33 cellular contexts compared by ENCODE assay signal in the genomic region with DNA sequence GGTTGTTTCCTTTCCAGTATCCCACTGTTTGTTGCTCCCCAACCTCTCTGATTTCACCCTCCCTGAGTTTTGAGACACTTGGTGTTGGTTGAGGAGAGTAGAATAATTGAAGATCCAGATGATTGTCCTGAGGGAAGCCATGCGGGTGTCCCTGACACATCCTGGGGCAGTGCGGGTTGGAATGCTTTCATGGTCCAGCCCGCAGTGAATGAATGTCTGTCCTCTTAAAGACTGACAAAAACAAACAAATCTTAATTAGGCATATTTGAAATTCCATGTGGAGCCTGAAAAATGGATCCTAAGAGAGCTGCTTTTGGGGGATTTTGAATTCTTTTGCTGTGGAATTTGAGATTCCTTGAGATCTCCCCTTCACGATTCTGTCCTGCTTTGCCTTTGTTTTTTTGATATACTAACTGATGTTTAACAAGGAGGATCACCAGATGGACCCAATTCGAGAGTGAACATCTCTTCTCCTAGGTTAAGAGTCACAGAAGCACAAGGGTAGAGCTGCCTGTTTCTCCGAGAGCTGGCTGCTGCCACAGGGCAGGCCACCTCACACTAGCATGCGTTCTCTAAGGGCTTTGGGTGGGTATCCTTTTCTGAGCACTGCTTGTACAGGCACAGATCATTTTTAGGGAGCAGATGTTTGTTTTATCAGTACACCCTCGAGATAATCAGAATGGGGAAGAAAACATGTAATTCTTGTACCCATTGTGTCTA. TPM values are rescaled to one million over a fixed set of nuclear protein-coding genes. Genes with fewer than 3 reads are reported as not detected.
DNase-seq lines count a peak whose midpoint lies in the region; ATAC-seq, FAIRE-seq and TF ChIP-seq lines count a peak whose summit lies in the region.
"Had no signal": no experiment of that assay in that cellular context is flagged by ENCODE, and none has a peak within 500 bp of the region (broad histone marks: within the 10 kb centered on the region; RNA-seq: fewer than 3 reads in every experiment).

No MANE protein-coding gene starts in this region.

- H3K9ac ChIP-seq in HUES64 (ENCODE audit: low read depth, low read length) = peak overlapping the region; percentile 2; the same call in 1 of the 2 replicates
- H3K9ac ChIP-seq in mesendoderm (ENCODE audit: low read length) = no peak overlapping the region
- H3K9ac ChIP-seq: BLaER1 had no signal

- no peak overlapping the region for H3K4me3 ChIP-seq in HUES64 (ENCODE audit: low read length)
- no peak overlapping the region for H3K4me3 ChIP-seq in mesendoderm (ENCODE audit: low read length)
- no peak overlapping the region for H3K4me3 ChIP-seq in vagina
- H3K4me3 ChIP-seq in pancreas = no peak overlapping the region
- H3K4me3 ChIP-seq: BLaER1, breast epithelium, right lobe of liver, stomach, thyroid gland had no signal

- H3K18ac ChIP-seq in mesendoderm (ENCODE audit: low read length) = no peak overlapping the region

- no peaks in the 10 kb centered on the region for H3K27me3 ChIP-seq in HUES64 (ENCODE audit: insufficient read depth, low read length)
- no peaks in the 10 kb centered on the region for H3K27me3 ChIP-seq in mesendoderm (ENCODE audit: insufficient read depth, low read length, poor library complexity)
- H3K27me3 ChIP-seq in vagina = no peaks in the 10 kb centered on the region
- no peaks in the 10 kb centered on the region for H3K27me3 ChIP-seq in pancreas
- H3K27me3 ChIP-seq: BLaER1, breast epithelium, right lobe of liver, stomach, thyroid gland had no signal

- no peak for TF ChIP-seq CTCF in vagina (IDR thresholded peaks at IDR 0.05)
- no peak for TF ChIP-seq CTCF in pancreas (IDR thresholded peaks at IDR 0.05)

- no peak overlapping the region for H3K23ac ChIP-seq in mesendoderm (ENCODE audit: low read length)

- intact Hi-C loops in vagina (cut with DNase I) = no loop called here
- intact Hi-C loops in pancreas (cut with DNase I) = loop anchor here in 1 of 3 donors (10.0 kb wide), 1 partner anchor 431 kb away; no protein-coding TSS in a partner anchor

- POLR2A ChIA-PET in activated CD4-positive, alpha-beta T cell treated with anti-CD3 and anti-CD28 coated beads, Interleukin-2, amount 10 ng/mL, durations not matched to agents 7 days and 5 days (lab: Charles Lee) = no interaction called here

- CTCF ChIA-PET in activated CD4-positive, alpha-beta T cell treated with anti-CD3 and anti-CD28 coated beads, Interleukin-2, amount 10 ng/mL, durations not matched to agents 7 days and 5 days (lab: Charles Lee) = interaction anchor here (0.6 to 1.5 kb wide), 4 partner anchors 10 to 71 kb away, joined by 3 read pairs; no protein-coding TSS in a partner anchor

- H3K9me3 ChIP-seq in HUES64 (ENCODE audit: insufficient read depth, low read depth, low read length) (no peaks in the 10 kb centered on the region), vagina (no peaks in the 10 kb centered on the region), pancreas (no peaks in the 10 kb centered on the region)
- H3K9me3 ChIP-seq: BLaER1, breast epithelium, right lobe of liver, stomach, thyroid gland had no signal

- FAIRE-seq in pancreas (lab: Jason Lieb, UNC) = no peak

- no peaks in the 10 kb centered on the region for H3K79me1 ChIP-seq in mesendoderm (ENCODE audit: low read length)

- no peak overlapping the region for H2BK5ac ChIP-seq in mesendoderm (ENCODE audit: low read length)

- no peak overlapping the region for H3K4me3 Mint-ChIP-seq in activated CD4-positive, alpha-beta T cell treated with anti-CD3 and anti-CD28 coated beads, Interleukin-2, amount 10 ng/mL, durations not matched to agents 7 days and 5 days
- H3K4me3 Mint-ChIP-seq: activated T-helper 17 cell treated with anti-CD3 and anti-CD28 coated beads, Interleukin-2, amount 50 U/mL, for 72 hours; immature natural killer cell; memory B cell had no signal

- no peak for ATAC-seq in pancreas
- ATAC-seq: activated T-helper 17 cell treated with anti-CD3 and anti-CD28 coated beads, Interleukin-2, amount 50 U/mL, for 72 hours had no signal

- TF ChIP-seq POLR2A in vagina (IDR thresholded peaks at IDR 0.05) = no peak

- H4K5ac ChIP-seq in mesendoderm (ENCODE audit: low read length) = no peak overlapping the region

- no peak overlapping the region for H2BK120ac ChIP-seq in mesendoderm (ENCODE audit: low read depth, low read length)

- no peak overlapping the region for H3K27ac Mint-ChIP-seq in activated CD4-positive, alpha-beta T cell treated with anti-CD3 and anti-CD28 coated beads, Interleukin-2, amount 10 ng/mL, durations not matched to agents 7 days and 5 days
- H3K27ac Mint-ChIP-seq: activated T-helper 17 cell treated with anti-CD3 and anti-CD28 coated beads, Interleukin-2, amount 50 U/mL, for 72 hours; immature natural killer cell; memory B cell; progenitor cell of endocrine pancreas had no signal

- peaks cover 2% of the 10 kb centered on the region for H3K4me1 Mint-ChIP-seq in activated CD4-positive, alpha-beta T cell treated with anti-CD3 and anti-CD28 coated beads, Interleukin-2, amount 10 ng/mL, durations not matched to agents 7 days and 5 days
- H3K4me1 Mint-ChIP-seq: activated T-helper 17 cell treated with anti-CD3 and anti-CD28 coated beads, Interleukin-2, amount 50 U/mL, for 72 hours; immature natural killer cell; memory B cell had no signal

- H3K36me3 ChIP-seq in HUES64 (ENCODE audit: insufficient read depth, low read length) (peaks cover 28% of the 10 kb centered on the region), mesendoderm (ENCODE audit: control insufficient read depth, insufficient read depth, low read length) (no peaks in the 10 kb centered on the region), vagina (no peaks in the 10 kb centered on the region), pancreas (no peaks in the 10 kb centered on the region)
- H3K36me3 ChIP-seq: breast epithelium, right lobe of liver, stomach, thyroid gland had no signal

- peak; percentile 52 for DNase-seq in astrocyte of the hippocampus (ENCODE audit: low read depth, low spot score)
- peak; percentile 70 for DNase-seq in mesendoderm
- no peak for DNase-seq in vagina (ENCODE audit: extremely low spot score in 2 of 2)
- DNase-seq in activated CD4-positive, alpha-beta T cell treated with anti-CD3 and anti-CD28 coated beads, Interleukin-2, amount 10 ng/mL, durations not matched to agents 7 days and 5 days = no peak
- no peak for DNase-seq in SHP77 treated with DMSO at 0.1 percent for 48 hours (lab: John Stamatoyannopoulos, UW)
- no peak for DNase-seq in pancreas
- DNase-seq: activated naive CD4-positive, alpha-beta T cell treated with anti-CD3 and anti-CD28 coated beads, Interleukin-2, amount 50 U/mL, for 16 hours; amniotic stem cell; COR-L47; DMS53; effector CD4-positive, alpha-beta T cell; GDM1; hippocampal formation; immature natural killer cell; IMR-90; NCI-H1048; NCI-H1694; NCI-H82; right lobe of liver; stimulated activated CD4-positive, alpha-beta T cell treated with anti-CD3 and anti-CD28 coated beads, Interleukin-12 subunit alpha, Interleukin-12 subunit beta, amount 100 ng/mL, for 4 hours; stimulated activated CD4-positive, alpha-beta T cell treated with anti-CD3 and anti-CD28 coated beads, Interleukin-2, amount 100 ng/mL, for 48 hours; stomach; thyroid gland had no signal

- no peak overlapping the region for H2BK15ac ChIP-seq in mesendoderm (replicated peaks; ENCODE audit: low read depth)

- no peak overlapping the region for H3K4me2 ChIP-seq in mesendoderm (ENCODE audit: low read length)
- H3K4me2 ChIP-seq: BLaER1 had no signal

- H3K9me3 Mint-ChIP-seq in activated CD4-positive, alpha-beta T cell treated with anti-CD3 and anti-CD28 coated beads, Interleukin-2, amount 10 ng/mL, durations not matched to agents 7 days and 5 days = no peaks in the 10 kb centered on the region
- H3K9me3 Mint-ChIP-seq: activated T-helper 17 cell treated with anti-CD3 and anti-CD28 coated beads, Interleukin-2, amount 50 U/mL, for 72 hours; immature natural killer cell; memory B cell had no signal

- H4K8ac ChIP-seq in mesendoderm (ENCODE audit: low read depth, low read length) = no peak overlapping the region

- H3K56ac ChIP-seq in mesendoderm (ENCODE audit: low read length) = peak overlapping the region; percentile 17

- H3K4me1 ChIP-seq in HUES64 (ENCODE audit: insufficient read depth, low read length) = peaks cover 18% of the 10 kb centered on the region
- no peaks in the 10 kb centered on the region for H3K4me1 ChIP-seq in mesendoderm (ENCODE audit: control insufficient read depth, low read depth, low read length)
- H3K4me1 ChIP-seq in vagina = no peaks in the 10 kb centered on the region
- H3K4me1 ChIP-seq in pancreas = no peaks in the 10 kb centered on the region
- H3K4me1 ChIP-seq: BLaER1, breast epithelium, right lobe of liver, thyroid gland had no signal

- no peak overlapping the region for H2AK5ac ChIP-seq in mesendoderm (ENCODE audit: low read length)

- no peak overlapping the region for H3K4ac ChIP-seq in mesendoderm (ENCODE audit: low read depth, low read length)

- peak overlapping the region; percentile 54 for H3K27ac ChIP-seq in HUES64 (ENCODE audit: low read depth, low read length)
- peak overlapping the region; percentile 64 for H3K27ac ChIP-seq in mesendoderm (ENCODE audit: low read depth, low read length)
- H3K27ac ChIP-seq in vagina = peak overlapping the region; percentile 5
- no peak overlapping the region for H3K27ac ChIP-seq in pancreas
- H3K27ac ChIP-seq: BLaER1, breast epithelium, right lobe of liver, stomach, thyroid gland had no signal

- H3K36me3 Mint-ChIP-seq in activated CD4-positive, alpha-beta T cell treated with anti-CD3 and anti-CD28 coated beads, Interleukin-2, amount 10 ng/mL, durations not matched to agents 7 days and 5 days (ENCODE audit: low read depth) = no peaks in the 10 kb centered on the region
- H3K36me3 Mint-ChIP-seq: immature natural killer cell, memory B cell had no signal

- peaks cover 6% of the 10 kb centered on the region for H3K27me3 Mint-ChIP-seq in activated CD4-positive, alpha-beta T cell treated with anti-CD3 and anti-CD28 coated beads, Interleukin-2, amount 10 ng/mL, durations not matched to agents 7 days and 5 days
- H3K27me3 Mint-ChIP-seq: activated T-helper 17 cell treated with anti-CD3 and anti-CD28 coated beads, Interleukin-2, amount 50 U/mL, for 72 hours; progenitor cell of endocrine pancreas had no signal

- H3K79me2 ChIP-seq in mesendoderm (ENCODE audit: control insufficient read depth, insufficient read depth, low read length) = no peaks in the 10 kb centered on the region

- WGBS in HUES64 = 88% methylated on average over 8 of the region's 8 CpGs
- no CpG with 5 or more reads among the region's 8 CpGs for WGBS in mesendoderm (ENCODE audit: extremely low coverage, insufficient coverage, low lambda C conversion rate)
- WGBS in pancreas, 2 donors = 74 to 75% methylated on average over 8 of the region's 8 CpGs

RNA-seq across cellular contexts. Expression of a gene that starts 47.4 kb away (rescaled TPM):
- polyA plus RNA-seq in HUES64 (2013, experiment 1 of 2) = not detected
- polyA plus RNA-seq in HUES64 (2013, experiment 2 of 2) = not detected
- polyA plus RNA-seq in mesendoderm (2013, experiment 1 of 2) = not detected
- polyA plus RNA-seq in mesendoderm (2013, experiment 2 of 2) = not detected
- total RNA-seq in vagina (5.4 TPM), pancreas (under 1 TPM in 4 of 6 donors, not detected in 2; 0.13 to 0.92 (median 0.27) TPM)
- 100 to 1,000 TPM; 144 to 181 TPM for total RNA-seq in activated CD4-positive, alpha-beta T cell treated with anti-CD3 and anti-CD28 coated beads, Interleukin-2, amount 10 ng/mL, durations not matched to agents 7 days and 5 days
- polyA plus RNA-seq in pancreas = under 1 TPM; 0.12 to 0.15 TPM
- total RNA-seq: IMR-90, LHCN-M2, myocyte, NCI-H460, progenitor cell of endocrine pancreas had no signal
- polyA plus RNA-seq: AG04450, IMR-90 had no signal

Comparison
In these comparisons a context has a peak if more than half of its experiments do, and no peak if none do; other contexts are left out.
1. H3K27ac ChIP-seq: peak in HUES64 (single experiment), mesendoderm (single experiment) and vagina (single experiment); none in pancreas (0 of 4).
2. DNase-seq: peak in astrocyte of the hippocampus (single experiment) and mesendoderm (single experiment); none in vagina (0 of 2), activated CD4-positive, alpha-beta T cell treated with anti-CD3 and anti-CD28 coated beads, Interleukin-2, amount 10 ng/mL, durations not matched to agents 7 days and 5 days (single experiment), SHP77 treated with DMSO at 0.1 percent for 48 hours (single experiment) and pancreas (0 of 6).
3. RNA of a gene that starts 47.4 kb away (total RNA-seq): 144 to 181 TPM in activated CD4-positive, alpha-beta T cell treated with anti-CD3 and anti-CD28 coated beads, Interleukin-2, amount 10 ng/mL, durations not matched to agents 7 days and 5 days; 5.4 TPM in vagina (single experiment) and 0.13 to 0.92 TPM in pancreas; every median in the first group is over 10 times any median in the second.